In the genomic region with DNA sequence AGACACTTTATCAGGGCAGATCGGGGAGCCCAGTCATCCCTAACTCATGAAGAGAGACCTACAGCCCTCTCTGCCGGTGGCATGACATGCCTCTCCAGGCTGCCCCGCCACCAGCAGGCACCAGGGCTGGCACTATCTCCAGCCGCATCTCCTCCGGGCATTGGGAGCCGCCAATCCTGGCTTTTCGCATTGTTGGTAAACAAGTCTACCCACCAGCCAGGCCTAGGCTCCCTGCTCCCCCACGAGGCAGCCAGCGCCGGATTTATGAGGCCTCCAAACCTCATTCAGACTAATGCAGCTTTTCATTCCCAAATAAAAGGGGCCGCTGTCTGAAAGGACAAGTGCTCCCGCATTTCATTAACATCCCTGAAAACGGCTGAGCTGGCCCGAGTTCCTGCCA, we compare ENCODE assay signal across 24 cellular contexts. TPM values are rescaled to one million over a fixed set of nuclear protein-coding genes. Genes with fewer than 3 reads are reported as not detected.
A peak's percentile ranks its signal among the peaks of the same experiment; 100 is the strongest.
DNase-seq lines count a peak whose midpoint lies in the region; FAIRE-seq and TF ChIP-seq lines count a peak whose summit lies in the region.
"Had no signal": no experiment of that assay in that cellular context is flagged by ENCODE, and none has a peak within 500 bp of the region (broad histone marks: within the 10 kb centered on the region; RNA-seq: fewer than 3 reads in every experiment).

No MANE protein-coding gene starts in this region.

- H3K79me2 ChIP-seq in H1 (ENCODE audit: control insufficient read depth in 1 of 2, insufficient read depth in 2 of 2, low read length in 2 of 2), result no peaks in the 10 kb centered on the region

- H2BK5ac ChIP-seq in H1 (ENCODE audit: low read depth, low read length), result no peak overlapping the region

- no peak overlapping the region for H3K56ac ChIP-seq in H1 (replicated peaks; ENCODE audit: insufficient read length, low read depth, low read length)

- peak; percentile 31 to 57 for DNase-seq in NCI-H2081 (lab: John Stamatoyannopoulos, UW)
- no peak for DNase-seq in NCI-H2081 treated with DMSO at 0.1 percent for 48 hours (lab: John Stamatoyannopoulos, UW)
- peak; percentile 53 for DNase-seq in NCI-H2171 (lab: John Stamatoyannopoulos, UW)
- DNase-seq in H1 (ENCODE audit: low read depth in 1 of 2, low spot score in 2 of 2), result no peak
- peak in 6 of 10 donors; percentile 26 to 92 (median 66) for DNase-seq in posterior cingulate gyrus
- DNase-seq in HK-2 (ENCODE audit: unreplicated experiment), result no peak
- no peak for DNase-seq in NCI-H510A treated with DMSO at 0.1 percent for 48 hours (lab: John Stamatoyannopoulos, UW)
- DNase-seq in GM19239 (ENCODE audit: insufficient read length, low spot score), result no peak
- DNase-seq: activated CD4-positive, CD25-positive, alpha-beta regulatory T cell treated with anti-CD3 and anti-CD28 coated beads, Interleukin-2, amount 50 U/mL, for 72 hours; activated gamma-delta T cell treated with Interleukin-2 at 50 U/mL for 16 hours; aorta; CD4-positive, CD25-positive, alpha-beta regulatory T cell; colonic mucosa; gastrocnemius medialis; naive thymus-derived CD4-positive, alpha-beta T cell; stimulated activated CD4-positive, alpha-beta T cell treated with anti-CD3 and anti-CD28 coated beads, Interleukin-12 subunit alpha, Interleukin-12 subunit beta, amount 100 ng/mL, for 4 hours; stimulated activated naive CD8-positive, alpha-beta T cell treated with anti-CD3 and anti-CD28 coated beads, Interleukin-15, Interleukin-2, amounts not matched to agents 100 U/mL and 50 U/mL, for 24 hours; uterus had no signal

- no peak overlapping the region for H3K23ac ChIP-seq in H1 (ENCODE audit: insufficient read length)

- peaks cover under 1 to 2% of the 10 kb centered on the region in 2 experiments for H4K20me1 ChIP-seq in H1 (replicated peaks in 1 of 2; ENCODE audit: control insufficient read depth in 1 of 2, insufficient read depth in 2 of 2, low read length in 2 of 2)

- H2BK12ac ChIP-seq in H1 (ENCODE audit: low read depth, low read length), result 0 out of 2 replicates have a peak overlapping the region, but pooled peaks have one; percentile 39

- TF ChIP-seq CTCF in H1 (IDR thresholded peaks at IDR 0.05; ENCODE audit: control extremely low read depth in 1 of 3, insufficient read depth in 1 of 3, low read depth in 1 of 3, low read length in 3 of 3), result no peak

- H3K9me3 ChIP-seq in H1 (ENCODE audit: insufficient read depth in 2 of 2, low read depth in 1 of 2, low read length in 1 of 2), result no peaks in the 10 kb centered on the region; a peak in 1 of 4 replicates
- H3K9me3 ChIP-seq: A549, colonic mucosa, gastrocnemius medialis, SJCRH30, uterus had no signal

- H2BK20ac ChIP-seq in H1 (ENCODE audit: low read length), result 0 out of 2 replicates have a peak overlapping the region, but pooled peaks have one; percentile 3

- no peak overlapping the region for H3K14ac ChIP-seq in H1 (ENCODE audit: insufficient read length)

- peak overlapping the region in 1 of 4 experiments; percentile 39; a peak in 4 of 8 replicates for H3K4me3 ChIP-seq in H1 (ENCODE audit: extremely low read depth in 1 of 4, insufficient read depth in 2 of 4, low read depth in 3 of 4, low read length in 4 of 4)
- H3K4me3 ChIP-seq: A549, colonic mucosa, gastrocnemius medialis, GM12878, lung, SJCRH30, uterus had no signal

- no peak overlapping the region for H2AFZ ChIP-seq in H1 (ENCODE audit: low read length)

- WGBS in H1 (ENCODE audit: extremely low coverage in 1 of 2, insufficient coverage in 1 of 2, insufficient read length in 1 of 2, insufficient replicate concordance in 2 of 2, low coverage in 1 of 2, low lambda C conversion rate in 2 of 2, missing lambda C conversion rate in 1 of 2), 2 experiments, result 6% methylated on average over 14 of the region's 14 CpGs; no CpG with 5 or more reads in 1 of the 2 experiments

- TF ChIP-seq EP300 in H1 (IDR thresholded peaks at IDR 0.05; ENCODE audit: borderline replicate concordance in 1 of 2, low read depth in 2 of 2, low read length in 2 of 2), result no peak

- FAIRE-seq in H1 (lab: Jason Lieb, UNC) (no peak), GM19239 (lab: Jason Lieb, UNC) (no peak)
- FAIRE-seq: A549, GM12878 had no signal

- no peak for TF ChIP-seq RAD21 in H1 (IDR thresholded peaks at IDR 0.05 in 1 of 2, conservative IDR thresholded peaks at IDR 0.05 in 1 of 2; ENCODE audit: low read depth in 2 of 2, low read length in 2 of 2)

- H3K4me1 ChIP-seq in H1 (replicated peaks in 1 of 4; ENCODE audit: control insufficient read depth in 3 of 4, insufficient read depth in 4 of 4, low read length in 3 of 4), result peaks cover 20 to 70% (median 48%) of the 10 kb centered on the region in 4 experiments
- H3K4me1 ChIP-seq: A549, colonic mucosa, SJCRH30 had no signal

- no peak overlapping the region for H4K5ac ChIP-seq in H1 (ENCODE audit: insufficient read length, low read depth, low read length)

- CTCF ChIA-PET in H1 (lab: Charles Lee; ENCODE audit: partially characterized antibody), result interaction anchor here (0.7 to 1.9 kb wide), 11 partner anchors 8 to 454 kb away, joined by 3 to 4 read pairs (median 3); no protein-coding TSS in a partner anchor

- H3K18ac ChIP-seq in H1 (ENCODE audit: extremely low read depth, low read length), result peak overlapping the region; percentile 36

- peaks cover 27% of the 10 kb centered on the region for H3K23me2 ChIP-seq in H1 (ENCODE audit: low read depth, low read length)

- no peak overlapping the region for H4K8ac ChIP-seq in H1 (ENCODE audit: extremely low read depth, insufficient read depth, low read length)

- H2AK5ac ChIP-seq in H1 (ENCODE audit: low read depth, low read length), result no peak overlapping the region

- intact Hi-C loops in posterior cingulate gyrus (cut with DNase I), result loop anchor here (1.0 to 10.0 kb wide), 4 partner anchors 334 to 460 kb away; no protein-coding TSS in a partner anchor

- H3K27ac ChIP-seq in H1 (ENCODE audit: low read depth, low read length), result no peak overlapping the region
- H3K27ac ChIP-seq: A549, colonic mucosa, gastrocnemius medialis, SJCRH30, uterus had no signal

- H3K9ac ChIP-seq in H1 (replicated peaks in 1 of 4; ENCODE audit: extremely low read depth in 1 of 4, low read depth in 3 of 4, low read length in 3 of 4), result no peak overlapping the region

- H4K91ac ChIP-seq in H1 (replicated peaks; ENCODE audit: insufficient read length, low read length), result no peak overlapping the region

- H3K36me3 ChIP-seq in H1 (ENCODE audit: control insufficient read depth in 2 of 4, insufficient read depth in 4 of 4, low read length in 3 of 4), result no peaks in the 10 kb centered on the region; a peak in 1 of 8 replicates
- H3K36me3 ChIP-seq: colonic mucosa, gastrocnemius medialis, SJCRH30, uterus had no signal

- no peak overlapping the region for H3K4ac ChIP-seq in H1 (replicated peaks; ENCODE audit: insufficient read length, low read depth, low read length)

- peak overlapping the region; percentile 65 to 96 for H3K4me2 ChIP-seq in H1 (ENCODE audit: insufficient read depth in 1 of 2, low read depth in 2 of 2, low read length in 2 of 2)
- H3K4me2 ChIP-seq: A549 had no signal

- H3K27me3 ChIP-seq in H1 (replicated peaks in 1 of 4; ENCODE audit: control insufficient read depth in 3 of 4, extremely low read depth in 1 of 4, insufficient read depth in 3 of 4, low read length in 3 of 4), result peaks cover 20 to 38% (median 32%) of the 10 kb centered on the region in 4 experiments

- peak overlapping the region; percentile 67; the same call in 1 of the 2 replicates for H2BK15ac ChIP-seq in H1 (ENCODE audit: low read length)

- no peak overlapping the region for H2BK120ac ChIP-seq in H1 (replicated peaks; ENCODE audit: low read depth, low read length)

- no peaks in the 10 kb centered on the region for H3K79me1 ChIP-seq in H1 (ENCODE audit: low read depth, low read length)

- POLR2A ChIA-PET in H1 (lab: Charles Lee; ENCODE audit: partially characterized antibody), result no interaction called here

- no peak for TF ChIP-seq POLR2A in H1 (IDR thresholded peaks at IDR 0.05; ENCODE audit: control extremely low read depth in 1 of 2, low read depth in 2 of 2, low read length in 2 of 2)

TF ChIP-seq in H1, 55 proteins besides CTCF, POLR2A, EP300 and RAD21:
- no peak for TF ChIP-seq SIN3A (conservative IDR thresholded peaks at IDR 0.05 in 1 of 2, IDR thresholded peaks at IDR 0.05 in 1 of 2; ENCODE audit: low read depth in 1 of 2, low read length in 2 of 2)
- TF ChIP-seq TCF12 (IDR thresholded peaks at IDR 0.05; ENCODE audit: low read depth, low read length), result no peak
- TF ChIP-seq SAP30 (IDR thresholded peaks at IDR 0.05; ENCODE audit: insufficient read depth, insufficient replicate concordance, low read length), result no peak
- no peak for TF ChIP-seq SRF (IDR thresholded peaks at IDR 0.05; ENCODE audit: low read depth, low read length)
- TF ChIP-seq ASH2L (IDR thresholded peaks at IDR 0.05; ENCODE audit: low read length), result peak; percentile 10
- TF ChIP-seq KDM1A (IDR thresholded peaks at IDR 0.05; ENCODE audit: borderline replicate concordance, low read length), result no peak

RNA-seq across cellular contexts. Expression of gene GRIK3, which starts 3.4 kb away (rescaled TPM):
- 3.4 and 3.7 TPM in 2 replicates for total RNA-seq in H1 (2021; fragmentation: NEBNext Ultra II Directional; extraction: Animal tissue kit (Norgen Biotek cat#: 25700))
- 2.1 and 2.5 TPM in 2 replicates for polyA plus RNA-seq in H1 (2011; rRNA removed)
- polyA plus RNA-seq in H1 (2011; cell fraction: cytosol; rRNA removed), result 1.9 TPM
- polyA plus RNA-seq in H1 (2011; cell fraction: nucleus; rRNA removed), result 3.8 TPM
- 1.5 to 1.9 TPM (median 1.8 TPM) in 4 replicates for polyA plus RNA-seq in H1 (2012, experiment 1 of 2)
- polyA plus RNA-seq in H1 (2012, experiment 2 of 2), result 0.63 TPM
- 2.3 TPM for polyA plus RNA-seq in H1 (2013, experiment 1 of 2)
- 2.1 TPM for polyA plus RNA-seq in H1 (2013, experiment 2 of 2)
- polyA minus RNA-seq in H1 (2011; rRNA and poly(A)+ RNA removed), result 7.3 and 7.4 TPM in 2 replicates
- polyA minus RNA-seq in H1 (2011; cell fraction: cytosol; rRNA and poly(A)+ RNA removed), result 1.8 TPM
- 2.9 TPM for polyA minus RNA-seq in H1 (2011; cell fraction: nucleus; rRNA and poly(A)+ RNA removed)
- total RNA-seq: CD4-positive, CD25-positive, alpha-beta regulatory T cell; epithelial cell of proximal tubule; GM12878; naive thymus-derived CD4-positive, alpha-beta T cell; pulmonary artery endothelial cell; SJCRH30 had no signal
- polyA plus RNA-seq: A549; aorta; CD4-positive, CD25-positive, alpha-beta regulatory T cell; GM12878; naive thymus-derived CD4-positive, alpha-beta T cell had no signal

Comparison
In these comparisons a context has a peak if more than half of its experiments do, and no peak if none do; other contexts are left out.
1. DNase-seq: peak in NCI-H2081 (2 of 2), NCI-H2171 (single experiment) and posterior cingulate gyrus (6 of 10); none in NCI-H2081 treated with DMSO at 0.1 percent for 48 hours (single experiment), H1 (0 of 2), HK-2 (single experiment), NCI-H510A treated with DMSO at 0.1 percent for 48 hours (single experiment) and GM19239 (single experiment).